33 cellular contexts compared by ENCODE assay signal in genomic region chr11:491358-491757, GRCh38. TPM values are rescaled to one million over a fixed set of nuclear protein-coding genes. Genes with fewer than 3 reads are reported as not detected.
"Had no signal": no experiment of that assay in that cellular context is flagged by ENCODE, and none has a peak within 500 bp of the region (broad histone marks: within the 10 kb centered on the region; RNA-seq: fewer than 3 reads in every experiment).

No MANE protein-coding gene starts in this region.

- H3K27ac ChIP-seq: adrenal gland, body of pancreas, esophagus muscularis mucosa, foreskin keratinocyte, gastrocnemius medialis, heart left ventricle had no signal

- FAIRE-seq: colon had no signal

- H3K27me3 Mint-ChIP-seq: activated CD4-positive, alpha-beta memory T cell treated with anti-CD3 and anti-CD28 coated beads for 36 hours; activated CD4-positive, alpha-beta T cell treated with anti-CD3 and anti-CD28 coated beads for 36 hours; activated CD4-positive, alpha-beta T cell treated with anti-CD3 and anti-CD28 coated beads, Interleukin-2, amount 10 ng/mL, durations not matched to agents 24 days and 14 days; activated CD8-positive, alpha-beta memory T cell treated with anti-CD3 and anti-CD28 coated beads, Interleukin-2, amount 10 ng/mL, durations not matched to agents 7 days and 5 days; activated naive CD4-positive, alpha-beta T cell treated with anti-CD3 and anti-CD28 coated beads, Interleukin-2, amount 50 U/mL, for 24 hours; activated naive CD8-positive, alpha-beta T cell treated with anti-CD3 and anti-CD28 coated beads for 36 hours; activated naive CD8-positive, alpha-beta T cell treated with anti-CD3 and anti-CD28 coated beads, Interleukin-2, amount 50 U/mL, for 24 hours had no signal

- H3K27ac Mint-ChIP-seq: activated CD4-positive, alpha-beta memory T cell treated with anti-CD3 and anti-CD28 coated beads for 36 hours; activated CD4-positive, alpha-beta T cell treated with anti-CD3 and anti-CD28 coated beads for 36 hours; activated CD8-positive, alpha-beta memory T cell treated with anti-CD3 and anti-CD28 coated beads, Interleukin-2, amount 10 ng/mL, durations not matched to agents 7 days and 5 days; activated CD8-positive, alpha-beta T cell treated with anti-CD3 and anti-CD28 coated beads, Interleukin-2, amount 10 ng/mL, durations not matched to agents 7 days and 5 days; activated naive CD4-positive, alpha-beta T cell treated with anti-CD3 and anti-CD28 coated beads for 36 hours; activated naive CD4-positive, alpha-beta T cell treated with anti-CD3 and anti-CD28 coated beads, Interleukin-2, amount 50 U/mL, for 24 hours; activated naive CD8-positive, alpha-beta T cell treated with anti-CD3 and anti-CD28 coated beads for 36 hours; activated naive CD8-positive, alpha-beta T cell treated with anti-CD3 and anti-CD28 coated beads, Interleukin-2, amount 50 U/mL, for 24 hours; activated T-helper 1 cell treated with anti-CD3 and anti-CD28 coated beads, Interleukin-12 subunit alpha, Interleukin-12 subunit beta, Interleukin-2, Interleukin-4 antibody, amounts not matched to agents 30 ng/mL and 10 ng/mL and 1 ng/mL, durations not matched to agents 14 hours and 24 hours and 36 hours; activated T-helper 2 cell treated with anti-CD3 and anti-CD28 coated beads, Interferon-gamma antibody, Interleukin-2, Interleukin-4, amounts not matched to agents 10 μg/mL and 5 μg/mL and 100 μg/mL, durations not matched to agents 14 hours and 24 hours and 36 hours; endodermal cell had no signal

- H3K4me3 Mint-ChIP-seq: activated CD4-positive, alpha-beta memory T cell treated with anti-CD3 and anti-CD28 coated beads for 36 hours; activated CD4-positive, alpha-beta T cell treated with anti-CD3 and anti-CD28 coated beads for 36 hours; activated CD4-positive, alpha-beta T cell treated with anti-CD3 and anti-CD28 coated beads, Interleukin-2, amount 10 ng/mL, durations not matched to agents 24 days and 14 days; activated CD8-positive, alpha-beta memory T cell treated with anti-CD3 and anti-CD28 coated beads, Interleukin-2, amount 10 ng/mL, durations not matched to agents 7 days and 5 days; activated CD8-positive, alpha-beta T cell treated with anti-CD3 and anti-CD28 coated beads, Interleukin-2, amount 10 ng/mL, durations not matched to agents 7 days and 5 days; activated naive CD4-positive, alpha-beta T cell treated with anti-CD3 and anti-CD28 coated beads for 36 hours; activated naive CD4-positive, alpha-beta T cell treated with anti-CD3 and anti-CD28 coated beads, Interleukin-2, amount 50 U/mL, for 24 hours; activated naive CD8-positive, alpha-beta T cell treated with anti-CD3 and anti-CD28 coated beads for 36 hours; activated naive CD8-positive, alpha-beta T cell treated with anti-CD3 and anti-CD28 coated beads, Interleukin-2, amount 50 U/mL, for 24 hours; activated T-helper 1 cell treated with anti-CD3 and anti-CD28 coated beads, Interleukin-12 subunit alpha, Interleukin-12 subunit beta, Interleukin-2, Interleukin-4 antibody, amounts not matched to agents 30 ng/mL and 10 ng/mL and 1 ng/mL, durations not matched to agents 14 hours and 24 hours and 36 hours; endodermal cell had no signal

- H3K4me1 Mint-ChIP-seq: activated CD4-positive, alpha-beta T cell treated with anti-CD3 and anti-CD28 coated beads for 36 hours; activated CD8-positive, alpha-beta memory T cell treated with anti-CD3 and anti-CD28 coated beads, Interleukin-2, amount 10 ng/mL, durations not matched to agents 7 days and 5 days; activated naive CD4-positive, alpha-beta T cell treated with anti-CD3 and anti-CD28 coated beads, Interleukin-2, amount 50 U/mL, for 24 hours; activated naive CD8-positive, alpha-beta T cell treated with anti-CD3 and anti-CD28 coated beads, Interleukin-2, amount 50 U/mL, for 24 hours; endodermal cell had no signal

- H3K9me3 Mint-ChIP-seq: activated CD4-positive, alpha-beta memory T cell treated with anti-CD3 and anti-CD28 coated beads for 36 hours; activated CD4-positive, alpha-beta T cell treated with anti-CD3 and anti-CD28 coated beads, Interleukin-2, amount 10 ng/mL, durations not matched to agents 24 days and 14 days; activated naive CD4-positive, alpha-beta T cell treated with anti-CD3 and anti-CD28 coated beads for 36 hours; activated naive CD4-positive, alpha-beta T cell treated with anti-CD3 and anti-CD28 coated beads, Interleukin-2, amount 50 U/mL, for 24 hours; activated naive CD8-positive, alpha-beta T cell treated with anti-CD3 and anti-CD28 coated beads for 36 hours; activated naive CD8-positive, alpha-beta T cell treated with anti-CD3 and anti-CD28 coated beads, Interleukin-2, amount 50 U/mL, for 24 hours; activated T-helper 1 cell treated with anti-CD3 and anti-CD28 coated beads, Interleukin-12 subunit alpha, Interleukin-12 subunit beta, Interleukin-2, Interleukin-4 antibody, amounts not matched to agents 30 ng/mL and 10 ng/mL and 1 ng/mL, durations not matched to agents 14 hours and 24 hours and 36 hours; activated T-helper 2 cell treated with anti-CD3 and anti-CD28 coated beads, Interferon-gamma antibody, Interleukin-2, Interleukin-4, amounts not matched to agents 10 μg/mL and 5 μg/mL and 100 μg/mL, durations not matched to agents 14 hours and 24 hours and 36 hours; endodermal cell had no signal

- DNase-seq: activated CD4-positive, alpha-beta memory T cell treated with anti-CD3 and anti-CD28 coated beads for 36 hours; activated CD4-positive, alpha-beta T cell treated with anti-CD3 and anti-CD28 coated beads for 36 hours; activated CD4-positive, alpha-beta T cell treated with anti-CD3 and anti-CD28 coated beads, Interleukin-2, amount 10 ng/mL, durations not matched to agents 24 days and 14 days; activated CD4-positive, CD25-positive, alpha-beta regulatory T cell; activated CD4-positive, CD25-positive, alpha-beta regulatory T cell treated with anti-CD3 and anti-CD28 coated beads, Interleukin-2, amount 50 U/mL, for 72 hours; activated CD8-positive, alpha-beta memory T cell treated with anti-CD3 and anti-CD28 coated beads, Interleukin-2, amount 10 ng/mL, durations not matched to agents 7 days and 5 days; activated CD8-positive, alpha-beta memory T cell treated with anti-CD3 and anti-CD28 coated beads, Interleukin-2, amount 50 U/mL, for 4 hours; activated CD8-positive, alpha-beta T cell treated with anti-CD3 and anti-CD28 coated beads, Interleukin-2, amount 10 ng/mL, durations not matched to agents 7 days and 5 days; activated effector memory CD4-positive, alpha-beta T cell treated with anti-CD3 and anti-CD28 coated beads, Interleukin-2, amount 50 U/mL, for 16 hours; activated naive CD4-positive, alpha-beta T cell treated with anti-CD3 and anti-CD28 coated beads for 36 hours; activated naive CD8-positive, alpha-beta T cell treated with anti-CD3 and anti-CD28 coated beads for 36 hours; activated naive CD8-positive, alpha-beta T cell treated with anti-CD3 and anti-CD28 coated beads, Interleukin-2, amount 50 U/mL, for 24 hours; activated T-cell treated with anti-CD3 and anti-CD28 coated beads, Interleukin-2, amount 50 U/mL, for 1 hour; activated T-cell treated with anti-CD3 and anti-CD28 coated beads, Interleukin-2, amount 50 U/mL, for 48 hours; adrenal gland; amygdala; body of pancreas; caudate nucleus; cortex of kidney; effector memory CD4-positive, alpha-beta T cell; endodermal cell; erythroblast; foreskin keratinocyte; gastrocnemius medialis; glutamatergic neuron; T-helper 2 cell had no signal

- H3K27me3 ChIP-seq: adrenal gland, body of pancreas, esophagus muscularis mucosa, foreskin keratinocyte, gastrocnemius medialis, heart left ventricle had no signal

- H3K4me3 ChIP-seq: adrenal gland, body of pancreas, esophagus muscularis mucosa, gastrocnemius medialis, heart left ventricle had no signal

RNA-seq across cellular contexts. Expression of gene ANO9, which starts 49.5 kb away (rescaled TPM):
- total RNA-seq: chondrocyte had no signal
